In the genomic region with DNA sequence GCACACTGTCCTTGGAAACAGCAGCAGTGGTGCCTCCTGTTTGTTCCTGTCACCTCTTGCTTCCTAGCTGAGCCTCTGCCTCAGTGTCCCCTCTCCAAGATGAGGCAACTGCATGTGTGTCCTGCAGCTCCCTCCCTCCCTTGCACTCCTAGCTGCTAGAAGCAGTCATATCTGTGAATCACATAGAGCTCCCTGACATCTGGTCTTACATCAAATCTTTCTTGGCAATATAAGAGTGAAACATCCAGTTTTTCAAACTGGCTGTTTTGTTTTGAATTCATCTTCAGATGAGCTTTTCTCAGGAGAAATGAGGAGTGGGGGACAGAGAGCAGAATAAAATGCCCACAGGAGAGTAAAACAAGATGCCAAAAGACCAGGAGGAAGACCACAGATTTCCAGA, we compare ENCODE assay signal across 1 cellular context.
TF ChIP-seq lines count a peak whose summit lies in the region.

No MANE protein-coding gene starts in this region.

TF ChIP-seq in HCT116, 20 proteins besides CTCF, POLR2A, EP300 and RAD21:
- TF ChIP-seq, protein P1, sequence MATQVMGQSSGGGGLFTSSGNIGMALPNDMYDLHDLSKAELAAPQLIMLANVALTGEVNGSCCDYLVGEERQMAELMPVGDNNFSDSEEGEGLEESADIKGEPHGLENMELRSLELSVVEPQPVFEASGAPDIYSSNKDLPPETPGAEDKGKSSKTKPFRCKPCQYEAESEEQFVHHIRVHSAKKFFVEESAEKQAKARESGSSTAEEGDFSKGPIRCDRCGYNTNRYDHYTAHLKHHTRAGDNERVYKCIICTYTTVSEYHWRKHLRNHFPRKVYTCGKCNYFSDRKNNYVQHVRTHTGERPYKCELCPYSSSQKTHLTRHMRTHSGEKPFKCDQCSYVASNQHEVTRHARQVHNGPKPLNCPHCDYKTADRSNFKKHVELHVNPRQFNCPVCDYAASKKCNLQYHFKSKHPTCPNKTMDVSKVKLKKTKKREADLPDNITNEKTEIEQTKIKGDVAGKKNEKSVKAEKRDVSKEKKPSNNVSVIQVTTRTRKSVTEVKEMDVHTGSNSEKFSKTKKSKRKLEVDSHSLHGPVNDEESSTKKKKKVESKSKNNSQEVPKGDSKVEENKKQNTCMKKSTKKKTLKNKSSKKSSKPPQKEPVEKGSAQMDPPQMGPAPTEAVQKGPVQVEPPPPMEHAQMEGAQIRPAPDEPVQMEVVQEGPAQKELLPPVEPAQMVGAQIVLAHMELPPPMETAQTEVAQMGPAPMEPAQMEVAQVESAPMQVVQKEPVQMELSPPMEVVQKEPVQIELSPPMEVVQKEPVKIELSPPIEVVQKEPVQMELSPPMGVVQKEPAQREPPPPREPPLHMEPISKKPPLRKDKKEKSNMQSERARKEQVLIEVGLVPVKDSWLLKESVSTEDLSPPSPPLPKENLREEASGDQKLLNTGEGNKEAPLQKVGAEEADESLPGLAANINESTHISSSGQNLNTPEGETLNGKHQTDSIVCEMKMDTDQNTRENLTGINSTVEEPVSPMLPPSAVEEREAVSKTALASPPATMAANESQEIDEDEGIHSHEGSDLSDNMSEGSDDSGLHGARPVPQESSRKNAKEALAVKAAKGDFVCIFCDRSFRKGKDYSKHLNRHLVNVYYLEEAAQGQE (IDR thresholded peaks at IDR 0.05; ENCODE audit: low read depth), result no peak
- TF ChIP-seq POLR2AphosphoS5 (IDR thresholded peaks at IDR 0.05; ENCODE audit: low read depth, low read length) (no peak), TCF7L2 (IDR thresholded peaks at IDR 0.05; ENCODE audit: borderline replicate concordance, extremely low read depth, insufficient read depth, insufficient read length) (no peak), SIN3A (IDR thresholded peaks at IDR 0.05; ENCODE audit: low read depth) (no peak), FOSL1 (IDR thresholded peaks at IDR 0.05; ENCODE audit: low read depth) (no peak), SP1 (IDR thresholded peaks at IDR 0.05; ENCODE audit: low read depth) (no peak), SRF (IDR thresholded peaks at IDR 0.05; ENCODE audit: low read depth) (no peak), EZH2phosphoT487 (IDR thresholded peaks at IDR 0.05; ENCODE audit: borderline replicate concordance) (no peak), CBX3 (IDR thresholded peaks at IDR 0.05; ENCODE audit: low read depth) (no peak), ZFX (IDR thresholded peaks at IDR 0.05) (no peak), EZH2 (IDR thresholded peaks at IDR 0.05) (no peak), EGR1 (IDR thresholded peaks at IDR 0.05; ENCODE audit: low read depth) (no peak)
- TF ChIP-seq, protein P2, sequence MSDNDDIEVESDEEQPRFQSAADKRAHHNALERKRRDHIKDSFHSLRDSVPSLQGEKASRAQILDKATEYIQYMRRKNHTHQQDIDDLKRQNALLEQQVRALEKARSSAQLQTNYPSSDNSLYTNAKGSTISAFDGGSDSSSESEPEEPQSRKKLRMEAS (IDR thresholded peaks at IDR 0.05), result no peak
- TF ChIP-seq, protein P3, sequence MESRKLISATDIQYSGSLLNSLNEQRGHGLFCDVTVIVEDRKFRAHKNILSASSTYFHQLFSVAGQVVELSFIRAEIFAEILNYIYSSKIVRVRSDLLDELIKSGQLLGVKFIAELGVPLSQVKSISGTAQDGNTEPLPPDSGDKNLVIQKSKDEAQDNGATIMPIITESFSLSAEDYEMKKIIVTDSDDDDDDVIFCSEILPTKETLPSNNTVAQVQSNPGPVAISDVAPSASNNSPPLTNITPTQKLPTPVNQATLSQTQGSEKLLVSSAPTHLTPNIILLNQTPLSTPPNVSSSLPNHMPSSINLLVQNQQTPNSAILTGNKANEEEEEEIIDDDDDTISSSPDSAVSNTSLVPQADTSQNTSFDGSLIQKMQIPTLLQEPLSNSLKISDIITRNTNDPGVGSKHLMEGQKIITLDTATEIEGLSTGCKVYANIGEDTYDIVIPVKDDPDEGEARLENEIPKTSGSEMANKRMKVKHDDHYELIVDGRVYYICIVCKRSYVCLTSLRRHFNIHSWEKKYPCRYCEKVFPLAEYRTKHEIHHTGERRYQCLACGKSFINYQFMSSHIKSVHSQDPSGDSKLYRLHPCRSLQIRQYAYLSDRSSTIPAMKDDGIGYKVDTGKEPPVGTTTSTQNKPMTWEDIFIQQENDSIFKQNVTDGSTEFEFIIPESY (IDR thresholded peaks at IDR 0.05; ENCODE audit: extremely low read depth, insufficient replicate concordance, low read length), result no peak
